In genomic region chr1:206035027-206035426, GRCh38 we compare ENCODE assay signal across 12 cellular contexts. TPM values are rescaled to one million over a fixed set of nuclear protein-coding genes. Genes with fewer than 3 reads are reported as not detected.
DNase-seq lines count a peak whose midpoint lies in the region; ATAC-seq and TF ChIP-seq lines count a peak whose summit lies in the region.
"Had no signal": no experiment of that assay in that cellular context is flagged by ENCODE, and none has a peak within 500 bp of the region (broad histone marks: within the 10 kb centered on the region; RNA-seq: fewer than 3 reads in every experiment).

No MANE protein-coding gene starts in this region.

- DNase-seq in NCI-H1436 (lab: John Stamatoyannopoulos, UW): peak; percentile 42
- no peak for DNase-seq in NCI-H1436 treated with DMSO at 0.1 percent for 48 hours (lab: John Stamatoyannopoulos, UW)
- DNase-seq in NCI-H187 (lab: John Stamatoyannopoulos, UW): peak; percentile 60 to 63
- no peak for DNase-seq in activated naive CD8-positive, alpha-beta T cell treated with anti-CD3 and anti-CD28 coated beads for 36 hours
- no peak for DNase-seq in spleen
- DNase-seq in EL: no peak
- no peak for DNase-seq in stimulated activated CD4-positive, alpha-beta T cell treated with anti-CD3 and anti-CD28 coated beads, Interleukin-15, amount 100 ng/mL, for 24 hours
- DNase-seq: 8988T, activated gamma-delta T cell treated with Interleukin-2 at 50 U/mL for 16 hours, dorsolateral prefrontal cortex, heart right ventricle had no signal

- H3K4me1 ChIP-seq in spleen: peaks cover 4 to 88% (median 42%) of the 10 kb centered on the region in 6 donors

- H3K36me3 Mint-ChIP-seq in activated naive CD8-positive, alpha-beta T cell treated with anti-CD3 and anti-CD28 coated beads for 36 hours: no peaks in the 10 kb centered on the region

- H3K9me3 ChIP-seq in spleen: no peaks in the 10 kb centered on the region

- peaks cover 29% of the 10 kb centered on the region for H3K4me1 Mint-ChIP-seq in activated naive CD8-positive, alpha-beta T cell treated with anti-CD3 and anti-CD28 coated beads for 36 hours

- intact Hi-C loops in spleen (cut with DNase I; ENCODE audit: low total_unique reads): no loop called here

- no peak for TF ChIP-seq POLR2A in spleen (IDR thresholded peaks at IDR 0.05)

- no peak for TF ChIP-seq CTCF in spleen (IDR thresholded peaks at IDR 0.05 in 8 of 11, conservative IDR thresholded peaks at IDR 0.05 in 3 of 11)

- ATAC-seq in GM18861 (IDR thresholded peaks at IDR 0.05; ENCODE audit: unreplicated experiment): no peak
- ATAC-seq: heart right ventricle had no signal

- peak overlapping the region; percentile 29 for H3K4me3 Mint-ChIP-seq in activated naive CD8-positive, alpha-beta T cell treated with anti-CD3 and anti-CD28 coated beads for 36 hours

- H3K9me3 Mint-ChIP-seq in activated naive CD8-positive, alpha-beta T cell treated with anti-CD3 and anti-CD28 coated beads for 36 hours: no peaks in the 10 kb centered on the region

- H3K27ac Mint-ChIP-seq in activated naive CD8-positive, alpha-beta T cell treated with anti-CD3 and anti-CD28 coated beads for 36 hours: peak overlapping the region; percentile 35

- H3K4me3 ChIP-seq in spleen: peak overlapping the region; percentile 10 to 67 (median 29)
- H3K4me3 ChIP-seq: dorsolateral prefrontal cortex, heart right ventricle had no signal

- H3K27me3 Mint-ChIP-seq in activated naive CD8-positive, alpha-beta T cell treated with anti-CD3 and anti-CD28 coated beads for 36 hours: peaks cover 34% of the 10 kb centered on the region

- H3K27me3 ChIP-seq in spleen (replicated peaks in 1 of 7): no peaks in the 10 kb centered on the region

- no peaks in the 10 kb centered on the region for H3K36me3 ChIP-seq in spleen
- H3K36me3 ChIP-seq: heart right ventricle had no signal

- H3K27ac ChIP-seq in spleen: peak overlapping the region in 7 of 8 donors; percentile 48 to 84 (median 65)
- H3K27ac ChIP-seq: dorsolateral prefrontal cortex, heart right ventricle had no signal

- 13 to 38% (median 27%) methylated on average over 5 of the region's 5 CpGs for WGBS in spleen, 5 donors

RNA-seq across cellular contexts. Expression of gene CTSE, which starts 11.3 kb away (rescaled TPM):
- total RNA-seq in activated naive CD8-positive, alpha-beta T cell treated with anti-CD3 and anti-CD28 coated beads for 36 hours: not detected
- total RNA-seq in spleen: under 1 TPM in 2 of 7 donors, not detected in 5; 0.40 to 0.66 TPM
- polyA plus RNA-seq in spleen: under 1 TPM; 0.06 to 0.11 (median 0.09) TPM
- total RNA-seq: dorsolateral prefrontal cortex, heart right ventricle had no signal

RNA-seq across cellular contexts. Expression of gene RHEX, which starts 17.9 kb away (rescaled TPM):
- not detected for total RNA-seq in activated naive CD8-positive, alpha-beta T cell treated with anti-CD3 and anti-CD28 coated beads for 36 hours
- 1 to 10 TPM in 6 of 7 donors, under 1 TPM in 1; 0.94 to 6.2 (median 3.4) TPM for total RNA-seq in spleen
- 1 to 10 TPM in 2 of 3 donors, under 1 TPM in 1; 0.91 to 3.3 (median 1.2) TPM for polyA plus RNA-seq in spleen

RNA-seq across cellular contexts. Expression of gene RAB7B, which starts 31.8 kb away (rescaled TPM):
- not detected for total RNA-seq in activated naive CD8-positive, alpha-beta T cell treated with anti-CD3 and anti-CD28 coated beads for 36 hours
- 1 to 10 TPM in 6 of 7 donors, under 1 TPM in 1; 0.34 to 3.2 (median 2.6) TPM for total RNA-seq in spleen
- 1 to 10 TPM in 1 of 3 donors, under 1 TPM in 2; 0.67 to 2.0 (median 0.85) TPM for polyA plus RNA-seq in spleen

Comparison
In these comparisons a context has a peak if more than half of its experiments do, and no peak if none do; other contexts are left out.
1. DNase-seq: peak in NCI-H1436 (single experiment) and NCI-H187 (2 of 2); none in NCI-H1436 treated with DMSO at 0.1 percent for 48 hours (single experiment), activated naive CD8-positive, alpha-beta T cell treated with anti-CD3 and anti-CD28 coated beads for 36 hours (single experiment), spleen (single experiment), EL (single experiment) and stimulated activated CD4-positive, alpha-beta T cell treated with anti-CD3 and anti-CD28 coated beads, Interleukin-15, amount 100 ng/mL, for 24 hours (single experiment).